In the genomic region with DNA sequence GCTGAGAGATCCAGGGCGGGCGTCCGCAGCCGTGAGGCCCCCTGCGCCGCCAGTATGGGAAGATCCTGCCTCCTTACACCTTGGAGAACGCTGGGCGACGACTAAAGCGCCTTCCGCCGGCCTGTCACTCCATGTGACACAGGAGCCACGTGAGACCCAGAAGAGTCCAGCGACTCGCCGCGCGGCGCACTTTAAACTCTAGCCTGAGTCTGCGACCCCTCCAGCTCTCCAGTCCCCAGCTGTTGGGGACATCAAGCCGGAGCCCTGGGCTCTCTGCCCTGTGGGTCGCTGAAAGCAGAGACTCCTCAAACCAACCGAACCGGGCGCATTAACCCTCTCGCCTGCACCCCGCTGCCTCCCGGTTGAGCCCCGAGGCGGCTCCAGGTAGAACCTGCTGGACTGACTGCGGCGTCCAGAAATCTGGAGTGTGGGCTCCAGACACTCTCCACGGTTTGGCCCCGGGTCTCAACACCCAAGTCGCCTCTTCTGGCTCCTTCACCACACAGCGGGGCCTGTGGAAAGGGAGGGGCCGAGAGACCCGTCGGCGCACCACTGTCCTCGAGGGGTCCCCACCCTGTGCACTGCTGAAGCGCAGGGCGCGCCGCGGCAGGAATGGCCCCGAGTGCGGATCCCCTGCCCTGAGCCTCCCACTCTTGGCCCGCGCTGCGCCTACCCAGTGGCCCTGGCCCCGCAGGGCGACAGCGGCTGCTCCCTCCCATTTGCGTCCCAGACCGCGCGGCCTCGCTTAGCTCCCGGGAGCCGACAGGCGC, we compare ENCODE assay signal across 1 cellular context.
TF ChIP-seq lines count a peak whose summit lies in the region.

No MANE protein-coding gene starts in this region.

TF ChIP-seq in H1, 55 proteins besides CTCF, POLR2A, EP300 and RAD21:
- TF ChIP-seq CREB1 (IDR thresholded peaks at IDR 0.05) (peak; percentile 46; the same call in 1 of the 2 replicates), SIN3A (conservative IDR thresholded peaks at IDR 0.05 in 1 of 2, IDR thresholded peaks at IDR 0.05 in 1 of 2; ENCODE audit: low read depth in 1 of 2, low read length in 2 of 2) (0 out of 4 replicates have a peak, but pooled peaks have one; percentile 29 to 61), TBP (IDR thresholded peaks at IDR 0.05; ENCODE audit: low read depth, low read length) (peak; percentile 27; the same call in 1 of the 2 replicates), EGR1 (IDR thresholded peaks at IDR 0.05; ENCODE audit: borderline replicate concordance, low read depth, low read length) (no peak), KDM1A (IDR thresholded peaks at IDR 0.05; ENCODE audit: borderline replicate concordance, low read length) (peak; percentile 10; the same call in 1 of the 2 replicates), SRF (IDR thresholded peaks at IDR 0.05; ENCODE audit: low read depth, low read length) (no peak), RXRA (IDR thresholded peaks at IDR 0.05; ENCODE audit: insufficient read depth, low read depth, low read length) (no peak), PHF8 (conservative IDR thresholded peaks at IDR 0.05; ENCODE audit: low read depth, low read length) (0 out of 2 replicates have a peak, but pooled peaks have one; percentile 20), CHD1 (IDR thresholded peaks at IDR 0.05; ENCODE audit: low read depth, low read length) (no peak), TAF7 (optimal IDR thresholded peaks at IDR 0.05; ENCODE audit: borderline replicate concordance, low read depth, low read length) (peak; percentile 21), POU5F1 (IDR thresholded peaks at IDR 0.05; ENCODE audit: low read depth, low read length) (no peak), HDAC6 (IDR thresholded peaks at IDR 0.05; ENCODE audit: low read depth, low read length) (no peak), RBBP5 (IDR thresholded peaks at IDR 0.05; ENCODE audit: borderline replicate concordance, low read depth, low read length) (peak; percentile 50; the same call in 1 of the 2 replicates), KDM4A (IDR thresholded peaks at IDR 0.05; ENCODE audit: low read depth, low read length, severe bottlenecking) (peak; percentile 45), RNF2 (IDR thresholded peaks at IDR 0.05; ENCODE audit: borderline replicate concordance, low read depth, low read length, missing control alignments, poor library complexity, severe bottlenecking) (peak; percentile 18), ASH2L (IDR thresholded peaks at IDR 0.05; ENCODE audit: low read length) (peak; percentile 78), ZNF274 (IDR thresholded peaks at IDR 0.05; ENCODE audit: borderline replicate concordance, extremely low read depth, low read length) (no peak), SAP30 (IDR thresholded peaks at IDR 0.05; ENCODE audit: insufficient read depth, insufficient replicate concordance, low read length) (peak; percentile 78), EZH2 (IDR thresholded peaks at IDR 0.05; ENCODE audit: low read depth, low read length, severe bottlenecking) (peak; percentile 60), SUZ12 (IDR thresholded peaks at IDR 0.05; ENCODE audit: low read length) (peak; percentile 83), JUN (IDR thresholded peaks at IDR 0.05; ENCODE audit: low read depth, low read length) (no peak), HDAC2 (IDR thresholded peaks at IDR 0.05; ENCODE audit: borderline replicate concordance in 1 of 2, low read depth in 2 of 2, low read length in 2 of 2) (peak in 1 of 2 experiments; percentile 74; a peak in 1 of 4 replicates), MAX (IDR thresholded peaks at IDR 0.05) (peak; percentile 86), BACH1 (IDR thresholded peaks at IDR 0.05; ENCODE audit: low read length) (0 out of 2 replicates have a peak, but pooled peaks have one; percentile 21), CTBP2 (IDR thresholded peaks at IDR 0.05; ENCODE audit: borderline replicate concordance, insufficient read depth, insufficient read length, low read length) (no peak)
- TF ChIP-seq, protein P1, sequence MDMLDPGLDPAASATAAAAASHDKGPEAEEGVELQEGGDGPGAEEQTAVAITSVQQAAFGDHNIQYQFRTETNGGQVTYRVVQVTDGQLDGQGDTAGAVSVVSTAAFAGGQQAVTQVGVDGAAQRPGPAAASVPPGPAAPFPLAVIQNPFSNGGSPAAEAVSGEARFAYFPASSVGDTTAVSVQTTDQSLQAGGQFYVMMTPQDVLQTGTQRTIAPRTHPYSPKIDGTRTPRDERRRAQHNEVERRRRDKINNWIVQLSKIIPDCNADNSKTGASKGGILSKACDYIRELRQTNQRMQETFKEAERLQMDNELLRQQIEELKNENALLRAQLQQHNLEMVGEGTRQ (IDR thresholded peaks at IDR 0.05; ENCODE audit: low read length): peak; percentile 82
- TF ChIP-seq, protein P2, sequence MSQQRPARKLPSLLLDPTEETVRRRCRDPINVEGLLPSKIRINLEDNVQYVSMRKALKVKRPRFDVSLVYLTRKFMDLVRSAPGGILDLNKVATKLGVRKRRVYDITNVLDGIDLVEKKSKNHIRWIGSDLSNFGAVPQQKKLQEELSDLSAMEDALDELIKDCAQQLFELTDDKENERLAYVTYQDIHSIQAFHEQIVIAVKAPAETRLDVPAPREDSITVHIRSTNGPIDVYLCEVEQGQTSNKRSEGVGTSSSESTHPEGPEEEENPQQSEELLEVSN (IDR thresholded peaks at IDR 0.05): peak; percentile 87
